ENCODE assay signal across 18 cellular contexts in the genomic region with DNA sequence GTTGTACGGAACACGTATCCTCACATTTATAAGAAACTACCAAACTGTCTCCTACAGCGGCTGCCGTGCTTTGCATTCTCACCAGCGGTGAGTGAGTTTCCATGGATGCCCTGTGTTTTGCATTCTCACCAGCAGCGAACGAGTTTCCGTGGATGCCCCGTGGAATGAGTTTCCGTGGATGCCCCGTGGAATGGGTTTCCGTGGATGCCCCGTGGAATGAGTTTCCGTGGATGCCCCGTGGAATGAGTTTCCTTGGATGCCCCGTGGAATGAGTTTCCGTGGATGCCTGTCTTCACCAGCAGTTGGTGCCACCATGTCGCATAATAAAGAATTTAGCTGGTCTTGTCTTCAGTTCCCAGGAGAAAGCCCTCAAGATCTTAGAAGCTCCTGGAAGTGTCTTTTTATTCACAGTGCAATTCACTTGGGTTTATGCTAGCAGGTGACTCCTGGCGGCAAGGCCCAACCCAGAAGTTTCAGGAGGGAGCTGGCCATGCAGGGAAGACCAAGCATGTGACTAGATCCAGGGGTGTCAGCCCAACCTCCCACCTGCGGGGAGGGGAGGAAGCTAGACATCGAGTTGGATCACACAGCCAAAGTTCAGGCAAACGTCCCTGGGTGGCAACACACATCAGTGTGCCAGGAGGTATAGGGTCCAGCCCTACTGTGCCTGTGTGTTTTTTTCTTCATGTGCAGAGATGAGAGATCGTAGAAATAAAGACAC. TPM values are rescaled to one million over a fixed set of nuclear protein-coding genes. Genes with fewer than 3 reads are reported as not detected.
DNase-seq lines count a peak whose midpoint lies in the region; ATAC-seq, FAIRE-seq and TF ChIP-seq lines count a peak whose summit lies in the region.
"Had no signal": no experiment of that assay in that cellular context is flagged by ENCODE, and none has a peak within 500 bp of the region (broad histone marks: within the 10 kb centered on the region; RNA-seq: fewer than 3 reads in every experiment).

No MANE protein-coding gene starts in this region.

- H3K4ac ChIP-seq in mesenchymal stem cell (ENCODE audit: low read depth in 1 of 2, low read length in 2 of 2) = no peak overlapping the region

- H4K91ac ChIP-seq in mesenchymal stem cell (ENCODE audit: low read length) = peak overlapping the region; percentile 3

- no peak overlapping the region for H3K23ac ChIP-seq in mesenchymal stem cell (ENCODE audit: low read length in 2 of 2)

- no peaks in the 10 kb centered on the region for H3K4me1 Mint-ChIP-seq in T-helper 1 cell treated with Interleukin-12 subunit alpha and Interleukin-12 subunit beta and Interleukin-4 antibody, amounts not matched to agents 30 μg/mL and 1 μg/mL, for 36 hours (ENCODE audit: low read depth)
- peaks cover 10% of the 10 kb centered on the region for H3K4me1 Mint-ChIP-seq in Calu3 (ENCODE audit: low read depth, unreplicated experiment)

- no peak overlapping the region for H2AK5ac ChIP-seq in mesenchymal stem cell (ENCODE audit: low read length, severe bottlenecking)

- no peak for TF ChIP-seq EP300 in K562 (IDR thresholded peaks at IDR 0.05; ENCODE audit: low read length)

- no peaks in the 10 kb centered on the region for H3K9me3 Mint-ChIP-seq in T-helper 1 cell treated with Interleukin-12 subunit alpha and Interleukin-12 subunit beta and Interleukin-4 antibody, amounts not matched to agents 30 μg/mL and 1 μg/mL, for 36 hours
- H3K9me3 Mint-ChIP-seq in Calu3 (ENCODE audit: low read depth, unreplicated experiment) = no peaks in the 10 kb centered on the region
- H3K9me3 Mint-ChIP-seq: CD4-positive, CD25-positive, alpha-beta regulatory T cell had no signal

- intact Hi-C loops in Calu3 (cut with micrococcal nuclease; ENCODE audit: unreplicated experiment) = no loop called here
- intact Hi-C loops in K562 (cut with micrococcal nuclease) = no loop called here

- no peaks in the 10 kb centered on the region for H3K79me1 ChIP-seq in mesenchymal stem cell (replicated peaks; ENCODE audit: low read length, poor library complexity, severe bottlenecking)

- H3K4me2 ChIP-seq in K562 (ENCODE audit: insufficient read depth, low read length) (no peak overlapping the region), mesenchymal stem cell (ENCODE audit: low read length, poor library complexity, severe bottlenecking) (no peak overlapping the region)
- H3K4me2 ChIP-seq: KMS-11, SK-N-SH had no signal

- ATAC-seq in K562 = no peak

- no peak for FAIRE-seq in K562 (lab: Jason Lieb, UNC)

- WGBS in K562 (ENCODE audit: insufficient coverage, low coverage, missing lambda C conversion rate) = 62% methylated on average over 23 of the region's 23 CpGs
- WGBS in mesenchymal stem cell = 91% methylated on average over 22 of the region's 23 CpGs

- POLR2A ChIA-PET in K562 (lab: Yijun Ruan, JAX) = interaction anchor here (0.6 kb wide), 1 partner anchor 124 kb away, joined by 4 read pairs; no protein-coding TSS in a partner anchor

- H2AFZ ChIP-seq in K562 (ENCODE audit: low read depth, low read length) (0 out of 2 replicates have a peak overlapping the region, but pooled peaks have one; percentile 63), mesenchymal stem cell (ENCODE audit: low read depth, low read length) (no peak overlapping the region)

- H4K8ac ChIP-seq in mesenchymal stem cell (ENCODE audit: low read length) = no peak overlapping the region

- no peak overlapping the region for H3K4me3 Mint-ChIP-seq in T-helper 1 cell treated with Interleukin-12 subunit alpha and Interleukin-12 subunit beta and Interleukin-4 antibody, amounts not matched to agents 30 μg/mL and 1 μg/mL, for 36 hours
- peak overlapping the region; percentile 31 for H3K4me3 Mint-ChIP-seq in Calu3 (ENCODE audit: low read depth, unreplicated experiment)

- no peak for TF ChIP-seq POLR2A in K562 (conservative IDR thresholded peaks at IDR 0.05)

- TF ChIP-seq CTCF in Calu3 (IDR thresholded peaks at IDR 0.05; ENCODE audit: unreplicated experiment) (no peak), K562 (IDR thresholded peaks at IDR 0.05 in 2 of 3, conservative IDR thresholded peaks at IDR 0.05 in 1 of 3; ENCODE audit: insufficient read depth in 2 of 3, low read depth in 1 of 3, low read length in 3 of 3) (no peak)

- H2BK12ac ChIP-seq in mesenchymal stem cell (ENCODE audit: low read length in 2 of 2) = no peak overlapping the region

- in situ Hi-C loops in K562 (cut with MboI) = loop anchor here (5.0 kb wide), 1 partner anchor 232 kb away; no protein-coding TSS in a partner anchor

- peak overlapping the region in 1 of 2 experiments; percentile 14; a peak in 1 of 4 replicates for H3K9ac ChIP-seq in K562 (ENCODE audit: insufficient read depth in 1 of 2, low read depth in 2 of 2, low read length in 2 of 2)
- H3K9ac ChIP-seq in mesenchymal stem cell (ENCODE audit: low read length) = no peak overlapping the region
- H3K9ac ChIP-seq: KMS-11, SK-N-SH had no signal

- H3K27ac ChIP-seq in K562 (ENCODE audit: extremely low read depth, low read depth, low read length) (no peak overlapping the region), mesenchymal stem cell (ENCODE audit: low read length, poor library complexity, severe bottlenecking) (no peak overlapping the region)
- H3K27ac ChIP-seq: 22Rv1, KMS-11 had no signal

- H3K36me3 ChIP-seq in K562 (ENCODE audit: control insufficient read depth, insufficient read depth, low read length) (no peaks in the 10 kb centered on the region), mesenchymal stem cell (ENCODE audit: control insufficient read depth in 1 of 2, insufficient read depth in 2 of 2, low read depth in 1 of 2, low read length in 2 of 2) (peaks cover 0 to 10% of the 10 kb centered on the region in 2 experiments)
- H3K36me3 ChIP-seq: BE2C had no signal

- H3K27ac Mint-ChIP-seq in T-helper 1 cell treated with Interleukin-12 subunit alpha and Interleukin-12 subunit beta and Interleukin-4 antibody, amounts not matched to agents 30 μg/mL and 1 μg/mL, for 36 hours = peak overlapping the region; percentile 27
- H3K27ac Mint-ChIP-seq in Calu3 (ENCODE audit: unreplicated experiment) = no peak overlapping the region

- no peak overlapping the region for H2BK120ac ChIP-seq in mesenchymal stem cell (ENCODE audit: low read depth, low read length)

- H3K14ac ChIP-seq in mesenchymal stem cell (ENCODE audit: low read length in 2 of 2) = no peak overlapping the region

- H3K9me3 ChIP-seq in K562 (replicated peaks; ENCODE audit: control insufficient read depth, insufficient read depth, low read depth, low read length) (no peaks in the 10 kb centered on the region), mesenchymal stem cell (ENCODE audit: control insufficient read depth, low read length) (no peaks in the 10 kb centered on the region)
- H3K9me3 ChIP-seq: BE2C, SK-N-SH had no signal

- H3K4me3 ChIP-seq in K562 (no peak overlapping the region), mesenchymal stem cell (ENCODE audit: insufficient read depth in 1 of 2, low read depth in 1 of 2, low read length in 2 of 2) (no peak overlapping the region)

- H3K18ac ChIP-seq in mesenchymal stem cell (ENCODE audit: low read depth in 1 of 2, low read length in 2 of 2) = no peak overlapping the region

- BruUV-seq in Calu3 (replicated peaks; lab: Mats Ljungman, UMichigan) (no TSS peak), K562 (replicated peaks; lab: Mats Ljungman, UMichigan) (no TSS peak)

- H3K9me1 ChIP-seq in K562 (ENCODE audit: control insufficient read depth, insufficient read depth, low read length) = no peaks in the 10 kb centered on the region

- peaks cover 0 to 21% of the 10 kb centered on the region in 2 experiments; a peak in 2 of 5 replicates for H3K4me1 ChIP-seq in K562 (replicated peaks in 1 of 2; ENCODE audit: control insufficient read depth in 2 of 2, insufficient read depth in 2 of 2, low read length in 2 of 2)
- H3K4me1 ChIP-seq in mesenchymal stem cell (ENCODE audit: control insufficient read depth, insufficient read depth, low read depth, low read length) = no peaks in the 10 kb centered on the region
- H3K4me1 ChIP-seq: BE2C had no signal

- no peaks in the 10 kb centered on the region for H3K79me2 ChIP-seq in K562 (ENCODE audit: control insufficient read depth, insufficient read depth, low read length)

- CTCF ChIA-PET in Calu3 (lab: Charles Lee) = no interaction called here
- CTCF ChIA-PET in K562 (lab: Yijun Ruan, JAX; ENCODE audit: low intra/inter-chr PET ratio) = no interaction called here

- no peak overlapping the region for H2BK5ac ChIP-seq in mesenchymal stem cell (ENCODE audit: low read depth, low read length, poor library complexity, severe bottlenecking)

- H3K36me3 Mint-ChIP-seq in T-helper 1 cell treated with Interleukin-12 subunit alpha and Interleukin-12 subunit beta and Interleukin-4 antibody, amounts not matched to agents 30 μg/mL and 1 μg/mL, for 36 hours (ENCODE audit: low read depth) = no peaks in the 10 kb centered on the region
- peaks cover 9% of the 10 kb centered on the region for H3K36me3 Mint-ChIP-seq in Calu3 (ENCODE audit: insufficient read depth, unreplicated experiment)
- H3K36me3 Mint-ChIP-seq: CD4-positive, CD25-positive, alpha-beta regulatory T cell had no signal

- no peak for TF ChIP-seq RAD21 in K562 (CRISPR knock-in tag; conservative IDR thresholded peaks at IDR 0.05 in 1 of 2, IDR thresholded peaks at IDR 0.05 in 1 of 2)

- H2BK15ac ChIP-seq in mesenchymal stem cell (ENCODE audit: low read depth, poor library complexity, severe bottlenecking) = no peak overlapping the region

- H3K27me3 Mint-ChIP-seq in T-helper 1 cell treated with Interleukin-12 subunit alpha and Interleukin-12 subunit beta and Interleukin-4 antibody, amounts not matched to agents 30 μg/mL and 1 μg/mL, for 36 hours (ENCODE audit: low read depth) = peaks cover 5% of the 10 kb centered on the region
- no peaks in the 10 kb centered on the region for H3K27me3 Mint-ChIP-seq in Calu3 (ENCODE audit: unreplicated experiment)
- H3K27me3 Mint-ChIP-seq: CD4-positive, CD25-positive, alpha-beta regulatory T cell had no signal

- H4K20me1 ChIP-seq in K562 (replicated peaks; ENCODE audit: control insufficient read depth, insufficient read depth, low read length) = no peaks in the 10 kb centered on the region

- DNase-seq in T-helper 1 cell = no peak
- DNase-seq in Calu3 = no peak
- DNase-seq in K562 (ENCODE audit: extremely low read depth in 1 of 4, low spot score in 3 of 4) = no peak
- DNase-seq in mesenchymal stem cell = no peak
- no peak for DNase-seq in DMS53 treated with DMSO at 0.1 percent for 48 hours (lab: John Stamatoyannopoulos, UW; ENCODE audit: unreplicated experiment)
- no peak for DNase-seq in NCI-H524 (lab: John Stamatoyannopoulos, UW)
- no peak for DNase-seq in NCI-H1105 treated with DMSO at 0.1 percent for 48 hours (lab: John Stamatoyannopoulos, UW)
- DNase-seq: ACHN, NCI-H1694, NCI-H446 treated with DMSO at 0.1 percent for 48 hours, NCI-H526 treated with DMSO at 0.1 percent for 48 hours, SK-N-SH had no signal

- no peaks in the 10 kb centered on the region for H3K27me3 ChIP-seq in K562 (ENCODE audit: control insufficient read depth in 2 of 2, insufficient read depth in 2 of 2, low read length in 2 of 2)
- H3K27me3 ChIP-seq in mesenchymal stem cell (ENCODE audit: control insufficient read depth in 1 of 2, insufficient read depth in 1 of 2, low read length in 2 of 2) = no peaks in the 10 kb centered on the region
- H3K27me3 ChIP-seq: BE2C had no signal

RNA-seq across cellular contexts. Expression of gene PNPLA7, which starts 25.4 kb away (rescaled TPM):
- total RNA-seq in Calu3 (2022) = 1.8 and 3.6 TPM in 2 replicates
- 2.8 and 5.5 TPM in 2 replicates for total RNA-seq in K562 (2011; cell fraction: chromatin; rRNA removed; ENCODE audit: low replicate concordance)
- 2.0 and 3.0 TPM in 2 replicates for total RNA-seq in K562 (2011; cell fraction: nucleolus; rRNA removed)
- total RNA-seq in K562 (2011; cell fraction: nucleoplasm; rRNA removed) = 2.3 and 3.4 TPM in 2 replicates
- total RNA-seq in K562 (2014; rRNA removed) = 0.14 and 0.45 TPM in 2 replicates
- 0.04 TPM in 1 of 2 replicates, not detected in the other for total RNA-seq in K562 (2014; rRNA removed; fragmentation: Illumina TruSeq; extraction: Trizol)
- total RNA-seq in K562 (2015; rRNA removed; fragmentation: Illumina TruSeq; extraction: Trizol) = 0.19 and 0.22 TPM in 2 replicates
- total RNA-seq in K562 (2021) = 0.58 and 0.75 TPM in 2 replicates
- 0.17 and 0.66 TPM in 2 replicates for polyA plus RNA-seq in K562 (2011; rRNA removed)
- 0.16 and 0.19 TPM in 2 replicates for polyA plus RNA-seq in K562 (2011; cell fraction: cytosol; rRNA removed)
- 4.1 and 5.1 TPM in 2 replicates for polyA plus RNA-seq in K562 (2011; cell fraction: nucleus; rRNA removed)
- 0.95 and 2.4 TPM in 2 replicates for polyA plus RNA-seq in K562 (2012)
- polyA plus RNA-seq in K562 (2014; fragmentation: Illumina TruSeq; extraction: Trizol) = 0.31 and 0.44 TPM in 2 replicates
- under 1 TPM in 1 of 2 experiments, not detected in 1; 0.01 TPM for polyA plus RNA-seq in K562 (2014; fragmentation: Nextera tagmentation; extraction: Ambion mirVana)
- polyA plus RNA-seq in K562 (2014; rRNA removed) = 0.78 and 0.85 TPM in 2 replicates
- 0.07 and 0.12 TPM in 2 replicates for polyA minus RNA-seq in K562 (2011; rRNA and poly(A)+ RNA removed)
- 0.19 and 0.46 TPM in 2 replicates for polyA minus RNA-seq in K562 (2011; cell fraction: cytosol; rRNA and poly(A)+ RNA removed)
- polyA minus RNA-seq in K562 (2011; cell fraction: nucleus; rRNA and poly(A)+ RNA removed) = 0.54 and 1.00 TPM in 2 replicates
- 1.1 TPM for polyA plus RNA-seq in mesenchymal stem cell (2013, experiment 1 of 2)
- polyA plus RNA-seq in mesenchymal stem cell (2013, experiment 2 of 2) = 1.2 TPM
- total RNA-seq: H4 had no signal

RNA-seq across cellular contexts. Expression of gene MRPL41, which starts 26.9 kb away (rescaled TPM):
- 27.6 and 31.1 TPM in 2 replicates for total RNA-seq in Calu3 (2022)
- 2.1 and 9.1 TPM in 2 replicates for total RNA-seq in K562 (2011; cell fraction: chromatin; rRNA removed; ENCODE audit: low replicate concordance)
- total RNA-seq in K562 (2011; cell fraction: nucleolus; rRNA removed) = 19.8 and 28.3 TPM in 2 replicates
- 9.6 and 10.5 TPM in 2 replicates for total RNA-seq in K562 (2011; cell fraction: nucleoplasm; rRNA removed)
- 239 and 259 TPM in 2 replicates for total RNA-seq in K562 (2014; rRNA removed)
- total RNA-seq in K562 (2014; rRNA removed; fragmentation: Illumina TruSeq; extraction: Trizol) = 9.2 and 11.6 TPM in 2 replicates
- 54.9 and 58.3 TPM in 2 replicates for total RNA-seq in K562 (2015; rRNA removed; fragmentation: Illumina TruSeq; extraction: Trizol)
- 146 and 158 TPM in 2 replicates for total RNA-seq in K562 (2021)
- 21.6 and 23.7 TPM in 2 replicates for polyA plus RNA-seq in K562 (2011; rRNA removed)
- 35.6 and 169 TPM in 2 replicates for polyA plus RNA-seq in K562 (2011; cell fraction: cytosol; rRNA removed)
- 18.9 and 28.4 TPM in 2 replicates for polyA plus RNA-seq in K562 (2011; cell fraction: nucleus; rRNA removed)
- 75.7 and 99.4 TPM in 2 replicates for polyA plus RNA-seq in K562 (2012)
- 10.4 and 32.9 TPM in 2 replicates for polyA plus RNA-seq in K562 (2014; fragmentation: Illumina TruSeq; extraction: Trizol)
- 1 to 10 TPM; 2.6 to 4.1 TPM for polyA plus RNA-seq in K562 (2014; fragmentation: Nextera tagmentation; extraction: Ambion mirVana)
- 184 and 216 TPM in 2 replicates for polyA plus RNA-seq in K562 (2014; rRNA removed)
- 1.7 and 3.9 TPM in 2 replicates for polyA minus RNA-seq in K562 (2011; rRNA and poly(A)+ RNA removed)
- 21.6 and 22.5 TPM in 2 replicates for polyA minus RNA-seq in K562 (2011; cell fraction: cytosol; rRNA and poly(A)+ RNA removed)
- polyA minus RNA-seq in K562 (2011; cell fraction: nucleus; rRNA and poly(A)+ RNA removed) = 4.7 and 8.7 TPM in 2 replicates
- 57.4 TPM for polyA plus RNA-seq in mesenchymal stem cell (2013, experiment 1 of 2)
- polyA plus RNA-seq in mesenchymal stem cell (2013, experiment 2 of 2) = 58.2 TPM

RNA-seq across cellular contexts. Expression of gene DPH7, which starts 54.0 kb away (rescaled TPM):
- 29.7 and 30.2 TPM in 2 replicates for total RNA-seq in Calu3 (2022)
- total RNA-seq in K562 (2011; cell fraction: chromatin; rRNA removed; ENCODE audit: low replicate concordance) = 207 and 328 TPM in 2 replicates
- total RNA-seq in K562 (2011; cell fraction: nucleolus; rRNA removed) = 176 and 183 TPM in 2 replicates
- total RNA-seq in K562 (2011; cell fraction: nucleoplasm; rRNA removed) = 193 and 208 TPM in 2 replicates
- total RNA-seq in K562 (2014; rRNA removed) = 49.7 and 54.8 TPM in 2 replicates
- 25.5 and 31.8 TPM in 2 replicates for total RNA-seq in K562 (2014; rRNA removed; fragmentation: Illumina TruSeq; extraction: Trizol)
- 30.8 and 31.4 TPM in 2 replicates for total RNA-seq in K562 (2015; rRNA removed; fragmentation: Illumina TruSeq; extraction: Trizol)
- 53.0 and 54.0 TPM in 2 replicates for total RNA-seq in K562 (2021)
- polyA plus RNA-seq in K562 (2011; rRNA removed) = 56.1 and 64.2 TPM in 2 replicates
- polyA plus RNA-seq in K562 (2011; cell fraction: cytosol; rRNA removed) = 42.3 and 50.6 TPM in 2 replicates
- polyA plus RNA-seq in K562 (2011; cell fraction: nucleus; rRNA removed) = 337 and 348 TPM in 2 replicates
- 32.2 and 49.3 TPM in 2 replicates for polyA plus RNA-seq in K562 (2012)
- 37.1 and 41.3 TPM in 2 replicates for polyA plus RNA-seq in K562 (2014; fragmentation: Illumina TruSeq; extraction: Trizol)
- 10 to 100 TPM; 13.9 to 21.4 TPM for polyA plus RNA-seq in K562 (2014; fragmentation: Nextera tagmentation; extraction: Ambion mirVana)
- 65.5 and 68.6 TPM in 2 replicates for polyA plus RNA-seq in K562 (2014; rRNA removed)
- polyA minus RNA-seq in K562 (2011; rRNA and poly(A)+ RNA removed) = 24.1 and 28.0 TPM in 2 replicates
- polyA minus RNA-seq in K562 (2011; cell fraction: cytosol; rRNA and poly(A)+ RNA removed) = 10.1 and 16.2 TPM in 2 replicates
- 42.9 and 65.3 TPM in 2 replicates for polyA minus RNA-seq in K562 (2011; cell fraction: nucleus; rRNA and poly(A)+ RNA removed)
- 14.4 TPM for polyA plus RNA-seq in mesenchymal stem cell (2013, experiment 1 of 2)
- 14.8 TPM for polyA plus RNA-seq in mesenchymal stem cell (2013, experiment 2 of 2)
